ENCODE assay signal across 1 cellular context in the genomic region with DNA sequence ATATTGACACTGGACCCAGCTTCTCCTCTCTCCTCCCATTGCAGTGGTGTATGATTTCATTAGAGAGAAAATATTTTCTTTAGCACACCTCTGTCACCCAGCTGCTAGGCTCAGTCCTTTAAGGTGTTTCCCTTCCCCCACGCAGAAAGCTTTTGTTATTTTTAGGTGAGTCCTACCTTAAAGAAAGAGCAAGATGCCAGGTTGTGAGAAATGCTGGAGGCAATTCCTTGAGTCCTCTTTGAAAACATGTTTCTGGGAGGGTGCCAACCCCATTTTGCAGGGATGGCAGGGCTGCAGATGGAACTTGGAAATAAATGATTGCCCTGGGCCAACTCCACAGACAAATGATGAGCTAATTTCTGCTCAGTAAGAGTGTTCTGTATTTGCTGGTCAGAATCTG.
TF ChIP-seq lines count a peak whose summit lies in the region.

No MANE protein-coding gene starts in this region.

TF ChIP-seq in WTC11, 78 proteins besides CTCF, POLR2A, EP300 and RAD21 (continued from another document):
- TF ChIP-seq, protein P1, sequence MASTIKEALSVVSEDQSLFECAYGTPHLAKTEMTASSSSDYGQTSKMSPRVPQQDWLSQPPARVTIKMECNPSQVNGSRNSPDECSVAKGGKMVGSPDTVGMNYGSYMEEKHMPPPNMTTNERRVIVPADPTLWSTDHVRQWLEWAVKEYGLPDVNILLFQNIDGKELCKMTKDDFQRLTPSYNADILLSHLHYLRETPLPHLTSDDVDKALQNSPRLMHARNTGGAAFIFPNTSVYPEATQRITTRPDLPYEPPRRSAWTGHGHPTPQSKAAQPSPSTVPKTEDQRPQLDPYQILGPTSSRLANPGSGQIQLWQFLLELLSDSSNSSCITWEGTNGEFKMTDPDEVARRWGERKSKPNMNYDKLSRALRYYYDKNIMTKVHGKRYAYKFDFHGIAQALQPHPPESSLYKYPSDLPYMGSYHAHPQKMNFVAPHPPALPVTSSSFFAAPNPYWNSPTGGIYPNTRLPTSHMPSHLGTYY (CRISPR knock-in tag; IDR thresholded peaks at IDR 0.05): no peak
- TF ChIP-seq MLX (CRISPR knock-in tag; IDR thresholded peaks at IDR 0.05): no peak
- no peak for TF ChIP-seq ZNF416 (CRISPR knock-in tag; IDR thresholded peaks at IDR 0.05)
- no peak for TF ChIP-seq ARID4B (CRISPR knock-in tag; IDR thresholded peaks at IDR 0.05; ENCODE audit: borderline replicate concordance)
- no peak for TF ChIP-seq HMGA2 (CRISPR knock-in tag; IDR thresholded peaks at IDR 0.05)
- TF ChIP-seq ATF3 (CRISPR knock-in tag; conservative IDR thresholded peaks at IDR 0.05): no peak
TF ChIP-seq in WTC11: peak in this region for 0.
